ENCODE assay signal across 19 cellular contexts in the genomic region with DNA sequence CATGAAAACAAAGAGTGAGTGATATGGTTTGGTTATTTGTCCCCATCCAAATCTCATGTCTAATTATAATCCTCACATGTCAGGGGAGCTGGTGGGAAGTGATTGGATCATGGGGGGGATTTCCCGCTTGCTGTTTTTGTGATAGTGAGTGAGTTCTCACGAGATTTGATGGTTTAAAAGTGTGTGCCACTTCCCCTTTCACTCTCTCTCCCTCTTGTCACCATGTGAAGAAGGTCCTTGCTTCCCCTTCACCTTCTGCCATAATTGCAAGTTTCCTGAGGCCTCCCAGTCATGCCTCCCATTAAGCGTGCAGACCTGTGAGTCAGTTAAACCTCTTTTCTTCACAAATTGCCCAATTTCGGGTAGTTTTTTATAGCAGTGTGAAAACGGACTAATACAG. TPM values are rescaled to one million over a fixed set of nuclear protein-coding genes. Genes with fewer than 3 reads are reported as not detected.
DNase-seq lines count a peak whose midpoint lies in the region; ATAC-seq and TF ChIP-seq lines count a peak whose summit lies in the region.
"Had no signal": no experiment of that assay in that cellular context is flagged by ENCODE, and none has a peak within 500 bp of the region (broad histone marks: within the 10 kb centered on the region; RNA-seq: fewer than 3 reads in every experiment).

No MANE protein-coding gene starts in this region.

- H3K4me1 Mint-ChIP-seq in activated CD8-positive, alpha-beta T cell treated with anti-CD3 and anti-CD28 coated beads for 36 hours (ENCODE audit: low read depth): peaks cover 22% of the 10 kb centered on the region
- peaks cover 26% of the 10 kb centered on the region for H3K4me1 Mint-ChIP-seq in activated CD8-positive, alpha-beta T cell treated with anti-CD3 and anti-CD28 coated beads, Interleukin-2, amount 10 ng/mL, durations not matched to agents 7 days and 5 days (ENCODE audit: low read depth)
- peaks cover 35% of the 10 kb centered on the region for H3K4me1 Mint-ChIP-seq in neural crest cell

- intact Hi-C loops in activated CD8-positive, alpha-beta T cell treated with anti-CD3 and anti-CD28 coated beads for 36 hours (cut with micrococcal nuclease): no loop called here
- intact Hi-C loops in gastrocnemius medialis (cut with DNase I; ENCODE audit: low total_unique reads): no loop called here

- H3K36me3 ChIP-seq in gastrocnemius medialis: no peaks in the 10 kb centered on the region
- H3K36me3 ChIP-seq: breast epithelium, lower lobe of right lung had no signal

- H3K27me3 ChIP-seq in gastrocnemius medialis: no peaks in the 10 kb centered on the region
- H3K27me3 ChIP-seq: breast epithelium, hepatocyte, testis had no signal

- in situ Hi-C loops in GM13977 (cut with MboI; ENCODE audit: low pct_unique_long_range_greater_than_20kb, low sequenced_read_pairs, unreplicated experiment) (no loop called here), gastrocnemius medialis (cut with MboI; ENCODE audit: low sequenced_read_pairs in 4 of 4) (no loop called here)

- DNase-seq in activated CD8-positive, alpha-beta T cell treated with anti-CD3 and anti-CD28 coated beads for 36 hours: peak; percentile 27
- no peak for DNase-seq in activated CD8-positive, alpha-beta T cell treated with anti-CD3 and anti-CD28 coated beads, Interleukin-2, amount 10 ng/mL, durations not matched to agents 7 days and 5 days
- DNase-seq in MV-4-11 (lab: John Stamatoyannopoulos, UW): peak; percentile 67
- DNase-seq in UCSD-AML1 (lab: John Stamatoyannopoulos, UW; ENCODE audit: unreplicated experiment): peak; percentile 3
- DNase-seq in neural crest cell (ENCODE audit: low read depth, low spot score): no peak
- DNase-seq in GM13977 (ENCODE audit: low spot score): no peak
- DNase-seq in gastrocnemius medialis: no peak
- DNase-seq: activated CD4-positive, alpha-beta T cell treated with anti-CD3 and anti-CD28 coated beads, Interleukin-2, amount 50 U/mL, for 4 hours; activated T-cell treated with anti-CD3 and anti-CD28 coated beads, Interleukin-2, amount 50 U/mL, for 4 hours; GM23248; lower lobe of right lung; NCI-H774; RPMI8226; SW 1271; testis had no signal

- no peak overlapping the region for H3K4me3 ChIP-seq in gastrocnemius medialis
- H3K4me3 ChIP-seq: breast epithelium, GM23248, hepatocyte, lower lobe of right lung, testis had no signal

- no peak for ATAC-seq in activated CD8-positive, alpha-beta T cell treated with anti-CD3 and anti-CD28 coated beads for 36 hours
- no peak for ATAC-seq in activated CD8-positive, alpha-beta T cell treated with anti-CD3 and anti-CD28 coated beads, Interleukin-2, amount 10 ng/mL, durations not matched to agents 7 days and 5 days
- no peak for ATAC-seq in GM18511 (IDR thresholded peaks at IDR 0.05; ENCODE audit: unreplicated experiment)
- ATAC-seq in gastrocnemius medialis: no peak
- ATAC-seq: activated T-cell treated with anti-CD3 and anti-CD28 coated beads, Interleukin-2, amount 50 U/mL, for 4 hours; lower lobe of right lung had no signal

- POLR2A ChIA-PET in activated CD8-positive, alpha-beta T cell treated with anti-CD3 and anti-CD28 coated beads for 36 hours (lab: Charles Lee): no interaction called here
- POLR2A ChIA-PET in activated CD8-positive, alpha-beta T cell treated with anti-CD3 and anti-CD28 coated beads, Interleukin-2, amount 10 ng/mL, durations not matched to agents 7 days and 5 days (lab: Charles Lee): no interaction called here

- no peaks in the 10 kb centered on the region for H3K9me3 Mint-ChIP-seq in activated CD8-positive, alpha-beta T cell treated with anti-CD3 and anti-CD28 coated beads for 36 hours
- no peaks in the 10 kb centered on the region for H3K9me3 Mint-ChIP-seq in activated CD8-positive, alpha-beta T cell treated with anti-CD3 and anti-CD28 coated beads, Interleukin-2, amount 10 ng/mL, durations not matched to agents 7 days and 5 days (ENCODE audit: insufficient read depth)
- no peaks in the 10 kb centered on the region for H3K9me3 Mint-ChIP-seq in neural crest cell
- H3K9me3 Mint-ChIP-seq: activated T-cell treated with anti-CD3 and anti-CD28 coated beads, Interleukin-2, amount 50 U/mL, for 4 hours; CD4-positive, alpha-beta memory T cell had no signal

- no peak overlapping the region for H3K27ac Mint-ChIP-seq in activated CD8-positive, alpha-beta T cell treated with anti-CD3 and anti-CD28 coated beads for 36 hours
- no peak overlapping the region for H3K27ac Mint-ChIP-seq in activated CD8-positive, alpha-beta T cell treated with anti-CD3 and anti-CD28 coated beads, Interleukin-2, amount 10 ng/mL, durations not matched to agents 7 days and 5 days
- no peak overlapping the region for H3K27ac Mint-ChIP-seq in neural crest cell (ENCODE audit: unreplicated experiment)

- CTCF ChIA-PET in activated CD8-positive, alpha-beta T cell treated with anti-CD3 and anti-CD28 coated beads for 36 hours (lab: Charles Lee): no interaction called here
- CTCF ChIA-PET in activated CD8-positive, alpha-beta T cell treated with anti-CD3 and anti-CD28 coated beads, Interleukin-2, amount 10 ng/mL, durations not matched to agents 7 days and 5 days (lab: Charles Lee): no interaction called here

- no peak for TF ChIP-seq POLR2A in gastrocnemius medialis (IDR thresholded peaks at IDR 0.05)

- H3K27me3 Mint-ChIP-seq in activated CD8-positive, alpha-beta T cell treated with anti-CD3 and anti-CD28 coated beads for 36 hours: no peaks in the 10 kb centered on the region
- H3K27me3 Mint-ChIP-seq in activated CD8-positive, alpha-beta T cell treated with anti-CD3 and anti-CD28 coated beads, Interleukin-2, amount 10 ng/mL, durations not matched to agents 7 days and 5 days (ENCODE audit: low read depth): peaks cover 3% of the 10 kb centered on the region
- no peaks in the 10 kb centered on the region for H3K27me3 Mint-ChIP-seq in neural crest cell (ENCODE audit: low read depth)
- H3K27me3 Mint-ChIP-seq: CD4-positive, alpha-beta memory T cell had no signal

- no peaks in the 10 kb centered on the region for H3K9me3 ChIP-seq in gastrocnemius medialis
- H3K9me3 ChIP-seq: breast epithelium, lower lobe of right lung, testis had no signal

- peak overlapping the region; percentile 34 for H3K4me3 Mint-ChIP-seq in activated CD8-positive, alpha-beta T cell treated with anti-CD3 and anti-CD28 coated beads for 36 hours
- H3K4me3 Mint-ChIP-seq in activated CD8-positive, alpha-beta T cell treated with anti-CD3 and anti-CD28 coated beads, Interleukin-2, amount 10 ng/mL, durations not matched to agents 7 days and 5 days: no peak overlapping the region
- peak overlapping the region; percentile 53 for H3K4me3 Mint-ChIP-seq in neural crest cell
- H3K4me3 Mint-ChIP-seq: activated T-cell treated with anti-CD3 and anti-CD28 coated beads, Interleukin-2, amount 50 U/mL, for 4 hours had no signal

- H3K4me1 ChIP-seq in gastrocnemius medialis: peaks cover 21 to 23% of the 10 kb centered on the region in 2 donors

- no peak for TF ChIP-seq CTCF in activated CD8-positive, alpha-beta T cell treated with anti-CD3 and anti-CD28 coated beads for 36 hours (IDR thresholded peaks at IDR 0.05)
- no peak for TF ChIP-seq CTCF in neural crest cell (conservative IDR thresholded peaks at IDR 0.05)
- no peak for TF ChIP-seq CTCF in GM13977 (IDR thresholded peaks at IDR 0.05; ENCODE audit: extremely low read depth, insufficient read depth, missing control alignments)
- TF ChIP-seq CTCF in gastrocnemius medialis (IDR thresholded peaks at IDR 0.05 in 4 of 5, conservative IDR thresholded peaks at IDR 0.05 in 1 of 5): no peak

- H3K27ac ChIP-seq in gastrocnemius medialis: no peak overlapping the region
- H3K27ac ChIP-seq: breast epithelium, GM23248, hepatocyte, lower lobe of right lung, testis had no signal

- peaks cover 31% of the 10 kb centered on the region for H3K36me3 Mint-ChIP-seq in activated CD8-positive, alpha-beta T cell treated with anti-CD3 and anti-CD28 coated beads for 36 hours (ENCODE audit: low read depth)
- H3K36me3 Mint-ChIP-seq in activated CD8-positive, alpha-beta T cell treated with anti-CD3 and anti-CD28 coated beads, Interleukin-2, amount 10 ng/mL, durations not matched to agents 7 days and 5 days (ENCODE audit: low read depth): peaks cover 28% of the 10 kb centered on the region
- H3K36me3 Mint-ChIP-seq in neural crest cell (ENCODE audit: low read depth): peaks cover 26% of the 10 kb centered on the region

RNA-seq across cellular contexts. Expression of a gene that starts 2.1 kb away (rescaled TPM):
- 10 to 100 TPM; 18.9 to 20.2 TPM for total RNA-seq in activated CD8-positive, alpha-beta T cell treated with anti-CD3 and anti-CD28 coated beads for 36 hours
- 10 to 100 TPM; 23.8 to 25.2 TPM for total RNA-seq in activated CD8-positive, alpha-beta T cell treated with anti-CD3 and anti-CD28 coated beads, Interleukin-2, amount 10 ng/mL, durations not matched to agents 7 days and 5 days
- total RNA-seq in neural crest cell (59.7 and 60.0 TPM in 2 replicates), gastrocnemius medialis (10 to 100 TPM; 13.6 to 21.7 (median 18.0) TPM)

Comparison
In these comparisons a context has a peak if more than half of its experiments do, and no peak if none do; other contexts are left out.
1. DNase-seq: peak in activated CD8-positive, alpha-beta T cell treated with anti-CD3 and anti-CD28 coated beads for 36 hours (single experiment), MV-4-11 (single experiment) and UCSD-AML1 (single experiment); none in activated CD8-positive, alpha-beta T cell treated with anti-CD3 and anti-CD28 coated beads, Interleukin-2, amount 10 ng/mL, durations not matched to agents 7 days and 5 days (single experiment), neural crest cell (single experiment), GM13977 (single experiment) and gastrocnemius medialis (0 of 2).